18 cellular contexts compared by ENCODE assay signal in genomic region chr2:155748126-155748525, GRCh38.
DNase-seq lines count a peak whose midpoint lies in the region.
"Had no signal": no experiment of that assay in that cellular context is flagged by ENCODE, and none has a peak within 500 bp of the region (broad histone marks: within the 10 kb centered on the region; RNA-seq: fewer than 3 reads in every experiment).

No MANE protein-coding gene starts in this region.

- no peak overlapping the region for H3K4me3 ChIP-seq in MG63
- H3K4me3 ChIP-seq: K562, PC-9 had no signal

- H3K27ac ChIP-seq in substantia nigra (ENCODE audit: low read depth, low read length, poor library complexity, severe bottlenecking), result no peak overlapping the region
- H3K27ac ChIP-seq: PC-9 had no signal

- no peaks in the 10 kb centered on the region for H3K27me3 ChIP-seq in MG63

- H3K9me3 ChIP-seq in MG63, result no peaks in the 10 kb centered on the region
- H3K9me3 ChIP-seq: SK-N-SH had no signal

- DNase-seq in DMS 273 treated with DMSO at 0.1 percent for 48 hours (lab: John Stamatoyannopoulos, UW), result peak; percentile 85
- peak; percentile 76 for DNase-seq in NCI-H1694 (lab: John Stamatoyannopoulos, UW)
- peak; percentile 74 for DNase-seq in NCI-H69 (lab: John Stamatoyannopoulos, UW)
- DNase-seq in myocyte (ENCODE audit: low read depth), result peak; percentile 19
- no peak for DNase-seq in substantia nigra (lab: John Stamatoyannopoulos, UW)
- DNase-seq in MG63, result no peak
- DNase-seq in SHP77 treated with DMSO at 0.1 percent for 48 hours (lab: John Stamatoyannopoulos, UW), result no peak
- no peak for DNase-seq in NCI-H510A treated with DMSO at 0.1 percent for 48 hours (lab: John Stamatoyannopoulos, UW)
- DNase-seq: C1 segment of cervical spinal cord, H7, MV-4-11, NCI-H1417, NCI-H2029, NCI-H748 treated with DMSO at 0.1 percent for 48 hours, PC-9, SK-N-SH, T-helper 1 cell had no signal

- H3K36me3 ChIP-seq in MG63, result no peaks in the 10 kb centered on the region

Comparison
In these comparisons a context has a peak if more than half of its experiments do, and no peak if none do; other contexts are left out.
1. DNase-seq: peak in DMS 273 treated with DMSO at 0.1 percent for 48 hours (single experiment), NCI-H1694 (single experiment), NCI-H69 (single experiment) and myocyte (single experiment); none in substantia nigra (0 of 49), MG63 (single experiment), SHP77 treated with DMSO at 0.1 percent for 48 hours (single experiment) and NCI-H510A treated with DMSO at 0.1 percent for 48 hours (single experiment).